14 cellular contexts compared by ENCODE assay signal in genomic region chr12:82896286-82896685, GRCh38.
DNase-seq lines count a peak whose midpoint lies in the region; ATAC-seq and TF ChIP-seq lines count a peak whose summit lies in the region.
"Had no signal": no experiment of that assay in that cellular context is flagged by ENCODE, and none has a peak within 500 bp of the region (broad histone marks: within the 10 kb centered on the region; RNA-seq: fewer than 3 reads in every experiment).

No MANE protein-coding gene starts in this region.

- no peaks in the 10 kb centered on the region for H4K20me1 ChIP-seq in hepatocyte (ENCODE audit: insufficient read depth, poor library complexity, severe bottlenecking)

- no peak for TF ChIP-seq POLR2A in adrenal gland (IDR thresholded peaks at IDR 0.05)

- in situ Hi-C loops in G401 (cut with HindIII; ENCODE audit: low sequenced_read_pairs): no loop called here

- H3K27ac ChIP-seq in caudate nucleus (ENCODE audit: low read depth, low read length): peak overlapping the region; percentile 18
- H3K27ac ChIP-seq in hepatocyte: peak overlapping the region; percentile 65
- H3K27ac ChIP-seq in mucosa of rectum (ENCODE audit: low read depth in 2 of 2, low read length in 2 of 2): peak overlapping the region; percentile 64 to 71
- peak overlapping the region; percentile 75 for H3K27ac ChIP-seq in substantia nigra (ENCODE audit: low read depth, low read length, poor library complexity, severe bottlenecking)
- H3K27ac ChIP-seq in adrenal gland: no peak overlapping the region

- H3K9ac ChIP-seq in mucosa of rectum (ENCODE audit: low read depth in 1 of 2, low read length in 2 of 2): no peak overlapping the region

- no peak for TF ChIP-seq CTCF in hepatocyte (IDR thresholded peaks at IDR 0.05; ENCODE audit: poor library complexity)
- no peak for TF ChIP-seq CTCF in adrenal gland (IDR thresholded peaks at IDR 0.05)

- H3K4me2 ChIP-seq in hepatocyte: peak overlapping the region; percentile 57

- ATAC-seq in HG02623 (IDR thresholded peaks at IDR 0.05; ENCODE audit: unreplicated experiment): no peak

- whole genome bisulfite sequencing in hepatocyte (ENCODE audit: low lambda C conversion rate, missing lambda C conversion rate): 65% methylated on average over 7 of the region's 7 CpGs
- 83 to 87% (median 84%) methylated on average over 7 of the region's 7 CpGs for WGBS in adrenal gland, 4 donors

- H3K9me2 ChIP-seq in hepatocyte (replicated peaks; ENCODE audit: insufficient read depth): no peaks in the 10 kb centered on the region

- H3K4me3 ChIP-seq in hepatocyte: no peak overlapping the region
- peak overlapping the region; percentile 26 to 41 for H3K4me3 ChIP-seq in mucosa of rectum (ENCODE audit: low read length in 2 of 2)
- H3K4me3 ChIP-seq in adrenal gland: no peak overlapping the region
- H3K4me3 ChIP-seq: HAP-1 had no signal

- no peaks in the 10 kb centered on the region for H3K79me2 ChIP-seq in hepatocyte

- H3K36me3 ChIP-seq in hepatocyte (replicated peaks; ENCODE audit: insufficient read depth, low read depth) (no peaks in the 10 kb centered on the region), mucosa of rectum (ENCODE audit: control insufficient read depth in 2 of 2, insufficient read depth in 2 of 2, low read length in 2 of 2) (no peaks in the 10 kb centered on the region), adrenal gland (replicated peaks in 1 of 2) (no peaks in the 10 kb centered on the region)
- H3K36me3 ChIP-seq: HAP-1 had no signal

- DNase-seq in caudate nucleus (lab: John Stamatoyannopoulos, UW) (no peak), hepatocyte (ENCODE audit: low spot score) (peak; percentile 10), substantia nigra (lab: John Stamatoyannopoulos, UW) (no peak), G401 (ENCODE audit: low spot score) (no peak), adrenal gland (no peak)
- DNase-seq in effector CD8-positive, alpha-beta T cell (lab: John Stamatoyannopoulos, UW): no peak
- DNase-seq: C1 segment of cervical spinal cord; CD4-positive, alpha-beta T cell; DMS 273 treated with DMSO at 0.1 percent for 48 hours; DMS79; HFFc6 had no signal

- H3K27me3 ChIP-seq in hepatocyte (no peaks in the 10 kb centered on the region), mucosa of rectum (ENCODE audit: control insufficient read depth in 2 of 2, insufficient read depth in 2 of 2, low read length in 2 of 2) (no peaks in the 10 kb centered on the region), adrenal gland (no peaks in the 10 kb centered on the region)

- H3K9me3 ChIP-seq in hepatocyte (ENCODE audit: low read depth) (no peaks in the 10 kb centered on the region), mucosa of rectum (ENCODE audit: control insufficient read depth in 2 of 2, low read length in 2 of 2) (no peaks in the 10 kb centered on the region), adrenal gland (replicated peaks in 1 of 3) (no peaks in the 10 kb centered on the region)
- H3K9me3 ChIP-seq: HAP-1 had no signal

- intact Hi-C loops in adrenal gland (cut with DNase I): no loop called here

- no peak overlapping the region for H2AFZ ChIP-seq in hepatocyte

- H3K4me1 ChIP-seq in hepatocyte (ENCODE audit: insufficient read depth) (peaks cover 8% of the 10 kb centered on the region), mucosa of rectum (ENCODE audit: control insufficient read depth in 2 of 2, insufficient read depth in 2 of 2, low read length in 2 of 2) (peaks cover 4 to 8% of the 10 kb centered on the region in 2 donors), adrenal gland (replicated peaks in 1 of 2) (no peaks in the 10 kb centered on the region)
- H3K4me1 ChIP-seq: HAP-1 had no signal

Comparison
In these comparisons a context has a peak if more than half of its experiments do, and no peak if none do; other contexts are left out.
1. H3K27ac ChIP-seq: peak in caudate nucleus (single experiment), hepatocyte (single experiment), mucosa of rectum (2 of 2) and substantia nigra (single experiment); none in adrenal gland (0 of 5).
2. H3K4me3 ChIP-seq: peak in mucosa of rectum (2 of 2); none in hepatocyte (single experiment) and adrenal gland (0 of 4).